In the genomic region with DNA sequence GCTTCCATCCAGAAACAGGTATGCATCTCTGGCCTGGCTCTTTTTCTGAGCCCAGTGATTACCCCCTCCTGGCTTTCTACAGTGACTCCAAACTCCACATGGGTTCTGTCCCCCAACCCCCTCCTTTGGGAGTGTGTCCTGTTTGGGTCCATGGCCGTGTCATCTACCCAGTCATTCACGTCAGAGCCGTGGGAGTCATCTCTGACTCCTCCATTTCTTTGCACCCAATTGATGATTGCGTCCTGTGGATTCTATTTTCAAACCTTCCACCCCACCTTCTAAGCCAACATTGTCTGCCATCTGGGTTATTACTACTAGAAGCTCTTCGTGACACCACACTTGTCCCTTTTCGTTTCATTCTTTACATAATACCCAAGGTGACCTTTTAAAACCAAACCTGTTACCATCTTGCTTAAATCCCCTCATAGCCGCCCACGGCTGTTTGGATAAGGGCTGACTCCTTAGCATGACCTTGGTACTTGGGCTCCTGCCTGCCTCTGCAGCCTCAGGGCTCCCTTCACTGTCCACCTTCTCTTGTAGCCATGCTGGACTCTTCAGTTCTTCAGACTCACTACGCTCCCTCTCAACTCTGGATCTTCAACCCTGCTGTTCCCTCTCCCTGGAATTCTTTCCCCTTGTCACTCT, we compare ENCODE assay signal across 15 cellular contexts. TPM values are rescaled to one million over a fixed set of nuclear protein-coding genes. Genes with fewer than 3 reads are reported as not detected.
A peak's percentile ranks its signal among the peaks of the same experiment; 100 is the strongest.
DNase-seq lines count a peak whose midpoint lies in the region; ATAC-seq, FAIRE-seq and TF ChIP-seq lines count a peak whose summit lies in the region.
"Had no signal": no experiment of that assay in that cellular context is flagged by ENCODE, and none has a peak within 500 bp of the region (broad histone marks: within the 10 kb centered on the region; RNA-seq: fewer than 3 reads in every experiment).

No MANE protein-coding gene starts in this region.

- no peak overlapping the region for H3K27ac ChIP-seq in right cardiac atrium (ENCODE audit: low read length)

- 92% methylated on average over 9 of the region's 9 CpGs for WGBS in right cardiac atrium

- H3K4me3 ChIP-seq in bronchial epithelial cell (ENCODE audit: low read depth, low read length) = no peak overlapping the region
- no peak overlapping the region for H3K4me3 ChIP-seq in right cardiac atrium (ENCODE audit: low read length)

- H3K9me3 Mint-ChIP-seq in activated naive CD4-positive, alpha-beta T cell treated with anti-CD3 and anti-CD28 coated beads for 36 hours = no peaks in the 10 kb centered on the region
- H3K9me3 Mint-ChIP-seq: CD8-positive, alpha-beta memory T cell had no signal

- DNase-seq in activated naive CD4-positive, alpha-beta T cell treated with anti-CD3 and anti-CD28 coated beads for 36 hours = peak; percentile 29
- DNase-seq in activated naive CD4-positive, alpha-beta T cell treated with anti-CD3 and anti-CD28 coated beads, Interleukin-2, amount 50 U/mL, for 16 hours = no peak
- no peak for DNase-seq in T-helper 17 cell
- no peak for DNase-seq in bronchial epithelial cell (ENCODE audit: low read depth)
- peak; percentile 34 for DNase-seq in stimulated activated naive CD8-positive, alpha-beta T cell treated with anti-CD3 and anti-CD28 coated beads, Interleukin-15, Interleukin-2, amounts not matched to agents 100 U/mL and 50 U/mL, for 24 hours
- DNase-seq in right cardiac atrium = no peak
- DNase-seq: AML-193; CD8-positive, alpha-beta memory T cell; KBM-7; NCI-H1092; NCI-H226; NCI-H526 had no signal

- no peaks in the 10 kb centered on the region for H3K27me3 Mint-ChIP-seq in activated naive CD4-positive, alpha-beta T cell treated with anti-CD3 and anti-CD28 coated beads for 36 hours (ENCODE audit: low read depth)
- H3K27me3 Mint-ChIP-seq in T-helper 17 cell = peaks cover 4% of the 10 kb centered on the region
- H3K27me3 Mint-ChIP-seq: CD8-positive, alpha-beta memory T cell had no signal

- CTCF ChIA-PET in activated naive CD4-positive, alpha-beta T cell treated with anti-CD3 and anti-CD28 coated beads for 36 hours (lab: Charles Lee) = interaction anchor here (0.8 to 4.9 kb wide), 9 partner anchors 10 to 231 kb away, joined by 3 to 33 read pairs (median 4); no protein-coding TSS in a partner anchor

- intact Hi-C loops in activated naive CD4-positive, alpha-beta T cell treated with anti-CD3 and anti-CD28 coated beads for 36 hours (cut with micrococcal nuclease) = loop anchor here (2.0 to 5.0 kb wide), 3 partner anchors 38 to 252 kb away; a partner anchor contains a TSS
- intact Hi-C loops in right cardiac atrium (cut with DNase I) = loop anchor here in 1 of 4 donors (10.0 kb wide), 1 partner anchor 254 kb away; no protein-coding TSS in a partner anchor

- no peak overlapping the region for H3K4me3 Mint-ChIP-seq in activated naive CD4-positive, alpha-beta T cell treated with anti-CD3 and anti-CD28 coated beads for 36 hours
- no peak overlapping the region for H3K4me3 Mint-ChIP-seq in T-helper 17 cell
- H3K4me3 Mint-ChIP-seq: CD8-positive, alpha-beta memory T cell had no signal

- no peak for TF ChIP-seq CTCF in bronchial epithelial cell (IDR thresholded peaks at IDR 0.05; ENCODE audit: insufficient read depth, low read length, severe bottlenecking)

- H3K9me3 ChIP-seq in T-helper 17 cell (ENCODE audit: control insufficient read depth, low read length, poor library complexity, severe bottlenecking) (no peaks in the 10 kb centered on the region), right cardiac atrium (ENCODE audit: control insufficient read depth, low read length) (no peaks in the 10 kb centered on the region)

- H3K36me3 Mint-ChIP-seq in activated naive CD4-positive, alpha-beta T cell treated with anti-CD3 and anti-CD28 coated beads for 36 hours (ENCODE audit: low read depth) = no peaks in the 10 kb centered on the region
- peaks cover 2% of the 10 kb centered on the region for H3K36me3 Mint-ChIP-seq in T-helper 17 cell (ENCODE audit: low read depth)

- H3K36me3 ChIP-seq in bronchial epithelial cell (ENCODE audit: control insufficient read depth, insufficient read depth, low read length) = no peaks in the 10 kb centered on the region

- H3K4me1 Mint-ChIP-seq in activated naive CD4-positive, alpha-beta T cell treated with anti-CD3 and anti-CD28 coated beads for 36 hours (ENCODE audit: low read depth) = peaks cover 24% of the 10 kb centered on the region
- H3K4me1 Mint-ChIP-seq in T-helper 17 cell = peaks cover 24% of the 10 kb centered on the region

- H3K27ac Mint-ChIP-seq in activated naive CD4-positive, alpha-beta T cell treated with anti-CD3 and anti-CD28 coated beads for 36 hours = no peak overlapping the region
- peak overlapping the region; percentile 92 for H3K27ac Mint-ChIP-seq in T-helper 17 cell

- peak; percentile 36 for FAIRE-seq in bronchial epithelial cell (lab: Jason Lieb, UNC)
- FAIRE-seq: H1 had no signal

- H3K4me1 ChIP-seq in right cardiac atrium (ENCODE audit: control insufficient read depth, insufficient read depth, low read length) = no peaks in the 10 kb centered on the region

- H3K27me3 ChIP-seq in bronchial epithelial cell (ENCODE audit: control insufficient read depth, insufficient read depth, low read length) (no peaks in the 10 kb centered on the region), right cardiac atrium (ENCODE audit: control insufficient read depth, insufficient read depth) (no peaks in the 10 kb centered on the region)

- ATAC-seq in T-helper 17 cell (no peak), GM21515 (IDR thresholded peaks at IDR 0.05; ENCODE audit: unreplicated experiment) (no peak), right cardiac atrium (no peak), GM19023 (IDR thresholded peaks at IDR 0.05; ENCODE audit: unreplicated experiment) (no peak)
- peak; percentile 53 for ATAC-seq in stimulated activated naive CD8-positive, alpha-beta T cell treated with anti-CD3 and anti-CD28 coated beads, Interleukin-15, Interleukin-2, amounts not matched to agents 100 U/mL and 50 U/mL, for 24 hours

RNA-seq across cellular contexts. Expression of a gene that starts 38.1 kb away (rescaled TPM):
- total RNA-seq in activated naive CD4-positive, alpha-beta T cell treated with anti-CD3 and anti-CD28 coated beads for 36 hours = 1 to 10 TPM; 6.0 to 6.4 TPM
- 1 to 10 TPM; 6.5 to 8.3 TPM for total RNA-seq in T-helper 17 cell
- total RNA-seq in bronchial epithelial cell = 4.9 and 6.6 TPM in 2 replicates
- 1 to 10 TPM; 1.6 to 3.6 (median 2.4) TPM for total RNA-seq in right cardiac atrium
- 0.93 TPM for polyA plus RNA-seq in right cardiac atrium

RNA-seq across cellular contexts. Expression of a gene that starts 51.0 kb away (rescaled TPM):
- 100 to 1,000 TPM; 392 to 418 TPM for total RNA-seq in activated naive CD4-positive, alpha-beta T cell treated with anti-CD3 and anti-CD28 coated beads for 36 hours
- total RNA-seq in T-helper 17 cell (100 to 1,000 TPM; 339 to 429 TPM), bronchial epithelial cell (649 and 677 TPM in 2 replicates), right cardiac atrium (100 to 1,000 TPM; 292 to 625 (median 497) TPM)
- polyA plus RNA-seq in right cardiac atrium = 369 TPM

Comparison
In these comparisons a context has a peak if more than half of its experiments do, and no peak if none do; other contexts are left out.
1. DNase-seq: peak in activated naive CD4-positive, alpha-beta T cell treated with anti-CD3 and anti-CD28 coated beads for 36 hours (single experiment) and stimulated activated naive CD8-positive, alpha-beta T cell treated with anti-CD3 and anti-CD28 coated beads, Interleukin-15, Interleukin-2, amounts not matched to agents 100 U/mL and 50 U/mL, for 24 hours (single experiment); none in activated naive CD4-positive, alpha-beta T cell treated with anti-CD3 and anti-CD28 coated beads, Interleukin-2, amount 50 U/mL, for 16 hours (single experiment), T-helper 17 cell (0 of 3), bronchial epithelial cell (single experiment) and right cardiac atrium (0 of 3).